In the genomic region with DNA sequence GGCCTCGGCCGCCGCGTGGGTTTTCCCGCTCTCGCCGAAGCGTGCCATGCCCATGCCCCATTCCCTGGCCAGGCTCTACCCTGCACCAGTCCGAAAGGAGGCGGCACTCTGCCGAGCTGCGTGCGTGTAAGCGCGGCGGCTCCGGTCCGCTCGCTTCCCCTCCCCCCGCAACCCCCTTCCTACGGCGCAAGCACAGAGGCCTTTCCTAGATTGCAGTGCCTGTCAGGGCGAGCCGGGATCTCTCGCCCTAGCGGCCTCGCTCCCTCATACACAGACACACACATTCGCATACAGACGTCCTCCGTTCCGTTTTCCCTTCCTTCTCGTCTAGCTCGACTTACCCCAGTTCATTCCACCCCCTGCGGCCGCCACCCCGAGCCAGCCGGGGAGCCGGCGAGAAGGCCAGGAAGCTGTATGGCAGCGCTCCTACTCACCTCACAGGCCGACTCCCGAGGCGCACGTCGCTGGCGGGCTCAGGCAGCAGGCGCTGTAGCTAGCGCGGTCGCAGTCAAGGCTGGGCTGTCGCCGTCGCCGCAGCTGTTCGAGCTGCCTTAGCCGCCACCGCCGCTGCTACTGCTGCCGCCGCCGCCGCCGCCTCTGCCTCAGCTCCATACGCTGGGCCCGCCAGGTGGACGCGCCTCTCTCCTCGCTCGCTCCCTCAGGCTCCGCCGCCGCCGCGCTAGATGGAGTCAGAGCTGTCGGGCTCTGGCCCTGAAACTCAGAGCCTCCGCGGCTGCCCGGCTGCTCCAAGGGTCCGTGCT, we compare ENCODE assay signal across 8 cellular contexts. TPM values are rescaled to one million over a fixed set of nuclear protein-coding genes. Genes with fewer than 3 reads are reported as not detected.
DNase-seq lines count a peak whose midpoint lies in the region; ATAC-seq, FAIRE-seq and TF ChIP-seq lines count a peak whose summit lies in the region.

No MANE protein-coding gene starts in this region.

- no peaks in the 10 kb centered on the region for H3K9me3 ChIP-seq in small intestine (ENCODE audit: control insufficient read depth, low read depth)

- peak overlapping the region in 1 of 2 donors; percentile 5 for H3K27ac ChIP-seq in small intestine (ENCODE audit: low read depth in 1 of 2, low read length in 1 of 2)

- TF ChIP-seq CTCF in astrocyte of the spinal cord (IDR thresholded peaks at IDR 0.05; ENCODE audit: low read depth, low read length) = no peak

- 2 to 57% (median 4%) methylated on average over 53 to 79 of the region's 79 CpGs for WGBS in small intestine, 3 donors

- peak; percentile 45 for ATAC-seq in GM19043 (IDR thresholded peaks at IDR 0.05; ENCODE audit: low read depth, unreplicated experiment)
- ATAC-seq in HG03354 (IDR thresholded peaks at IDR 0.05; ENCODE audit: poor library complexity, severe bottlenecking, unreplicated experiment) = peak; percentile 64

- H3K27me3 ChIP-seq in small intestine (ENCODE audit: control insufficient read depth in 2 of 2, insufficient read depth in 2 of 2, low read length in 2 of 2) = no peaks in the 10 kb centered on the region

- H3K4me1 ChIP-seq in small intestine (ENCODE audit: control insufficient read depth in 2 of 2, insufficient read depth in 1 of 2, low read depth in 1 of 2, low read length in 1 of 2) = no peaks in the 10 kb centered on the region

- in situ Hi-C loops in astrocyte of the spinal cord (cut with HindIII; ENCODE audit: low sequenced_read_pairs) = no loop called here

- H3K36me3 Mint-ChIP-seq in immature natural killer cell = no peaks in the 10 kb centered on the region

- no peaks in the 10 kb centered on the region for H3K36me3 ChIP-seq in small intestine (ENCODE audit: control insufficient read depth in 2 of 2, insufficient read depth in 2 of 2, low read length in 2 of 2)

- peaks cover 0 to 1% (median 0%) of the 10 kb centered on the region in 6 donors for H3K9me3 Mint-ChIP-seq in immature natural killer cell

- peaks cover 7 to 17% (median 8%) of the 10 kb centered on the region in 3 donors for H3K27me3 Mint-ChIP-seq in immature natural killer cell (ENCODE audit: low read depth in 3 of 3)

- peaks cover 5 to 6% of the 10 kb centered on the region in 2 donors for H3K4me1 Mint-ChIP-seq in immature natural killer cell

- DNase-seq in C1 segment of cervical spinal cord (lab: John Stamatoyannopoulos, UW) (peak in 8 of 14 donors; percentile 8 to 69 (median 28)), RPMI8226 (peak; percentile 72), astrocyte of the spinal cord (ENCODE audit: low read depth, low spot score) (peak; percentile 6), immature natural killer cell (peak in 2 of 3 donors; percentile 7 to 14), small intestine (peak; percentile 0), NAMALWA (ENCODE audit: low spot score) (no peak)

- H3K4me3 Mint-ChIP-seq in immature natural killer cell = peak overlapping the region; percentile 72 to 81 (median 76)

- H3K27ac Mint-ChIP-seq in immature natural killer cell = peak overlapping the region in 1 of 6 donors; percentile 69

- FAIRE-seq in small intestine (lab: Jason Lieb, UNC) = no peak

- peak overlapping the region; percentile 18 for H3K4me3 ChIP-seq in astrocyte of the spinal cord (ENCODE audit: low read depth, low read length)
- peak overlapping the region in 1 of 2 donors; percentile 24 for H3K4me3 ChIP-seq in small intestine (ENCODE audit: low read depth in 1 of 2, low read length in 2 of 2)

RNA-seq across cellular contexts. Expression of a gene that starts 0.6 kb away (rescaled TPM):
- not detected for polyA plus RNA-seq in immature natural killer cell
- polyA plus RNA-seq in small intestine = under 1 TPM in 2 of 3 donors, not detected in 1; under 0.01 to 0.13 TPM
